ENCODE assay signal across 14 cellular contexts in genomic region chr2:101763496-101764333, GRCh38.
DNase-seq lines count a peak whose midpoint lies in the region; ATAC-seq and TF ChIP-seq lines count a peak whose summit lies in the region.
"Had no signal": no experiment of that assay in that cellular context is flagged by ENCODE, and none has a peak within 500 bp of the region (broad histone marks: within the 10 kb centered on the region; RNA-seq: fewer than 3 reads in every experiment).

No MANE protein-coding gene starts in this region.

- H3K27ac ChIP-seq in uterus (peak overlapping the region; percentile 7 to 52), foreskin keratinocyte (no peak overlapping the region)

- TF ChIP-seq POLR2A in uterus (IDR thresholded peaks at IDR 0.05), result no peak

- no peaks in the 10 kb centered on the region for H3K9me3 Mint-ChIP-seq in activated CD4-positive, alpha-beta T cell treated with anti-CD3 and anti-CD28 coated beads for 36 hours (ENCODE audit: low read depth)
- H3K9me3 Mint-ChIP-seq in MCF 10A (ENCODE audit: unreplicated experiment), result no peaks in the 10 kb centered on the region
- peaks cover 3% of the 10 kb centered on the region for H3K9me3 Mint-ChIP-seq in mesothelial cell of epicardium

- H3K27me3 ChIP-seq in uterus (no peaks in the 10 kb centered on the region), foreskin keratinocyte (no peaks in the 10 kb centered on the region)

- no peaks in the 10 kb centered on the region for H3K36me3 Mint-ChIP-seq in activated CD4-positive, alpha-beta T cell treated with anti-CD3 and anti-CD28 coated beads for 36 hours (ENCODE audit: low read depth)
- peaks cover 6% of the 10 kb centered on the region for H3K36me3 Mint-ChIP-seq in MCF 10A (ENCODE audit: insufficient read depth, unreplicated experiment)
- H3K36me3 Mint-ChIP-seq in mesothelial cell of epicardium, result peaks cover 2% of the 10 kb centered on the region

- H3K4me1 Mint-ChIP-seq in activated CD4-positive, alpha-beta T cell treated with anti-CD3 and anti-CD28 coated beads for 36 hours, result peaks cover 69% of the 10 kb centered on the region
- peaks cover 55% of the 10 kb centered on the region for H3K4me1 Mint-ChIP-seq in MCF 10A (ENCODE audit: insufficient read depth, unreplicated experiment)
- H3K4me1 Mint-ChIP-seq in mesothelial cell of epicardium, result peaks cover 68% of the 10 kb centered on the region

- CTCF ChIA-PET in activated CD4-positive, alpha-beta T cell treated with anti-CD3 and anti-CD28 coated beads for 36 hours (lab: Charles Lee), result interaction anchor here (0.7 to 2.1 kb wide), 5 partner anchors 12 to 345 kb away, joined by 3 to 9 read pairs (median 3); no protein-coding TSS in a partner anchor
- CTCF ChIA-PET in MCF 10A (lab: Yijun Ruan, JAX), result interaction anchor here (2.5 kb wide), 1 partner anchor 68 kb away, joined by 8 read pairs; no protein-coding TSS in a partner anchor

- H3K9me3 ChIP-seq in uterus, result no peaks in the 10 kb centered on the region

- ATAC-seq in activated CD4-positive, alpha-beta T cell treated with anti-CD3 and anti-CD28 coated beads for 36 hours, result no peak
- ATAC-seq in foreskin keratinocyte, result no peak

- peak overlapping the region; percentile 7 for H3K27ac Mint-ChIP-seq in activated CD4-positive, alpha-beta T cell treated with anti-CD3 and anti-CD28 coated beads for 36 hours
- H3K27ac Mint-ChIP-seq in MCF 10A (ENCODE audit: low read depth, unreplicated experiment) (peak overlapping the region; percentile 73), mesothelial cell of epicardium (peak overlapping the region; percentile 72)

- DNase-seq in activated CD4-positive, alpha-beta T cell treated with anti-CD3 and anti-CD28 coated beads for 36 hours, result no peak
- no peak for DNase-seq in activated CD4-positive, alpha-beta T cell treated with anti-CD3 and anti-CD28 coated beads, Interleukin-2, amount 50 U/mL, for 4 hours
- DNase-seq in MCF 10A (ENCODE audit: unreplicated experiment), result peak; percentile 27
- DNase-seq in mesothelial cell of epicardium (ENCODE audit: low spot score in 2 of 2, unreplicated experiment in 2 of 2), result no peak
- DNase-seq in uterus, result no peak
- no peak for DNase-seq in LoVo (ENCODE audit: low spot score)
- DNase-seq in foreskin keratinocyte, result no peak
- no peak for DNase-seq in COLO668 (lab: John Stamatoyannopoulos, UW; ENCODE audit: unreplicated experiment)
- DNase-seq: 8988T; activated gamma-delta T cell treated with Interleukin-2 at 50 U/mL for 16 hours; effector CD8-positive, alpha-beta T cell; EL; NCI-H1092 treated with DMSO at 0.1 percent for 48 hours; NCI-H526 treated with DMSO at 0.1 percent for 48 hours had no signal

- H3K36me3 ChIP-seq in uterus, result no peaks in the 10 kb centered on the region

- no peak overlapping the region for H3K4me3 ChIP-seq in uterus

- BruUV-seq in MCF 10A (replicated peaks; lab: Mats Ljungman, UMichigan), result no TSS peak

- TF ChIP-seq CTCF in MCF 10A (IDR thresholded peaks at IDR 0.05; ENCODE audit: unreplicated experiment) (no peak), mesothelial cell of epicardium (IDR thresholded peaks at IDR 0.05; ENCODE audit: unreplicated experiment) (no peak), uterus (IDR thresholded peaks at IDR 0.05) (no peak), foreskin keratinocyte (conservative IDR thresholded peaks at IDR 0.05) (no peak)

- H3K4me3 Mint-ChIP-seq in activated CD4-positive, alpha-beta T cell treated with anti-CD3 and anti-CD28 coated beads for 36 hours, result no peak overlapping the region
- no peak overlapping the region for H3K4me3 Mint-ChIP-seq in MCF 10A (ENCODE audit: unreplicated experiment)
- no peak overlapping the region for H3K4me3 Mint-ChIP-seq in mesothelial cell of epicardium

- intact Hi-C loops in activated CD4-positive, alpha-beta T cell treated with anti-CD3 and anti-CD28 coated beads for 36 hours (cut with DNase I, micrococcal nuclease), result no loop called here
- intact Hi-C loops in MCF 10A (cut with micrococcal nuclease), result no loop called here
- intact Hi-C loops in uterus (cut with DNase I; ENCODE audit: low total_unique reads), result no loop called here

- POLR2A ChIA-PET in activated CD4-positive, alpha-beta T cell treated with anti-CD3 and anti-CD28 coated beads for 36 hours (lab: Charles Lee), result no interaction called here
- POLR2A ChIA-PET in MCF 10A (lab: Yijun Ruan, JAX), result interaction anchor here (0.5 to 1.8 kb wide), 10 partner anchors 10 to 1011 kb away, joined by 3 to 8 read pairs (median 4); partner anchors contain the start of gene MAP4K4

- peaks cover 0 to 16% of the 10 kb centered on the region in 2 donors for H3K4me1 ChIP-seq in uterus
- H3K4me1 ChIP-seq in foreskin keratinocyte, result peaks cover 44% of the 10 kb centered on the region

- H3K27me3 Mint-ChIP-seq in activated CD4-positive, alpha-beta T cell treated with anti-CD3 and anti-CD28 coated beads for 36 hours, result no peaks in the 10 kb centered on the region
- H3K27me3 Mint-ChIP-seq in MCF 10A (ENCODE audit: insufficient read depth, unreplicated experiment) (no peaks in the 10 kb centered on the region), mesothelial cell of epicardium (ENCODE audit: low read depth) (no peaks in the 10 kb centered on the region)

Comparison
In these comparisons a context has a peak if more than half of its experiments do, and no peak if none do; other contexts are left out.
1. H3K27ac Mint-ChIP-seq: peak in every context shown above with its lines; median percentile 73 in MCF 10A; 72 in mesothelial cell of epicardium; 7 in activated CD4-positive, alpha-beta T cell treated with anti-CD3 and anti-CD28 coated beads for 36 hours.